Comparison of ENCODE assay signal across 1 cellular context in genomic region chr14:21071225-21072041, GRCh38.
TF ChIP-seq lines count a peak whose summit lies in the region.

No MANE protein-coding gene starts in this region.

TF ChIP-seq in HEK293, 187 proteins besides CTCF, POLR2A, EP300 and RAD21 (continued from another document and continues in another):
- TF ChIP-seq ZNF398 (tag by site-specific recombination; IDR thresholded peaks at IDR 0.05) (peak; percentile 90), FEZF1 (tag by site-specific recombination; IDR thresholded peaks at IDR 0.05) (no peak), KLF8 (tag by site-specific recombination; IDR thresholded peaks at IDR 0.05) (peak; percentile 70; the same call in 1 of the 2 replicates), ZNF138 (tag by site-specific recombination; IDR thresholded peaks at IDR 0.05; ENCODE audit: borderline replicate concordance) (no peak), ZFP41 (tag by site-specific recombination; IDR thresholded peaks at IDR 0.05; ENCODE audit: borderline replicate concordance) (no peak), GLI2 (tag by site-specific recombination; IDR thresholded peaks at IDR 0.05; ENCODE audit: borderline replicate concordance, low read depth) (no peak), ZNF157 (tag by site-specific recombination; IDR thresholded peaks at IDR 0.05) (no peak), PRDM4 (tag by site-specific recombination; IDR thresholded peaks at IDR 0.05) (peak; percentile 32; the same call in 1 of the 2 replicates), ZNF707 (tag by site-specific recombination; IDR thresholded peaks at IDR 0.05) (no peak), ZNF280C (tag by site-specific recombination; IDR thresholded peaks at IDR 0.05) (no peak), PRDM6 (tag by site-specific recombination; IDR thresholded peaks at IDR 0.05) (no peak), ZNF184 (tag by site-specific recombination; IDR thresholded peaks at IDR 0.05) (no peak), ZNF626 (tag by site-specific recombination; IDR thresholded peaks at IDR 0.05) (no peak), TSHZ1 (tag by site-specific recombination; IDR thresholded peaks at IDR 0.05; ENCODE audit: borderline replicate concordance) (no peak), ZNF514 (tag by site-specific recombination; IDR thresholded peaks at IDR 0.05) (no peak), ZNF174 (tag by site-specific recombination; IDR thresholded peaks at IDR 0.05) (no peak), ZNF26 (tag by site-specific recombination; IDR thresholded peaks at IDR 0.05) (no peak), ZNF654 (tag by site-specific recombination; IDR thresholded peaks at IDR 0.05; ENCODE audit: low read depth) (no peak), ZNF366 (tag by site-specific recombination; conservative IDR thresholded peaks at IDR 0.05) (peak; percentile 48; the same call in 1 of the 2 replicates), ZNF248 (tag by site-specific recombination; IDR thresholded peaks at IDR 0.05) (no peak), HOXD13 (CRISPR knock-in tag; IDR thresholded peaks at IDR 0.05; ENCODE audit: borderline replicate concordance) (no peak), ZNF580 (tag by site-specific recombination; IDR thresholded peaks at IDR 0.05) (no peak), ZNF558 (tag by site-specific recombination; IDR thresholded peaks at IDR 0.05) (no peak), ZNF423 (tag by site-specific recombination; IDR thresholded peaks at IDR 0.05) (no peak), ZSCAN16 (tag by site-specific recombination; IDR thresholded peaks at IDR 0.05) (no peak), ZNF561 (tag by site-specific recombination; IDR thresholded peaks at IDR 0.05; ENCODE audit: borderline replicate concordance) (0 out of 2 replicates have a peak, but pooled peaks have one; percentile 53), ZNF221 (tag by site-specific recombination; IDR thresholded peaks at IDR 0.05; ENCODE audit: borderline replicate concordance) (no peak), ZNF610 (tag by site-specific recombination; IDR thresholded peaks at IDR 0.05; ENCODE audit: borderline replicate concordance) (peak; percentile 55; the same call in 1 of the 2 replicates), ZNF121 (tag by site-specific recombination; IDR thresholded peaks at IDR 0.05) (no peak), ZNF692 (tag by site-specific recombination; IDR thresholded peaks at IDR 0.05) (peak; percentile 71), PRDM10 (tag by site-specific recombination; IDR thresholded peaks at IDR 0.05) (peak; percentile 89), SP3 (tag by site-specific recombination; IDR thresholded peaks at IDR 0.05) (peak; percentile 86), ZFP3 (tag by site-specific recombination; IDR thresholded peaks at IDR 0.05; ENCODE audit: low read depth) (no peak), ZNF114 (tag by site-specific recombination; IDR thresholded peaks at IDR 0.05) (no peak), ZNF701 (tag by site-specific recombination; IDR thresholded peaks at IDR 0.05) (no peak), SCRT2 (tag by site-specific recombination; IDR thresholded peaks at IDR 0.05) (no peak), ZNF214 (tag by site-specific recombination; IDR thresholded peaks at IDR 0.05; ENCODE audit: borderline replicate concordance) (no peak), REPIN1 (tag by site-specific recombination; IDR thresholded peaks at IDR 0.05; ENCODE audit: low read depth) (no peak), GLI4 (tag by site-specific recombination; IDR thresholded peaks at IDR 0.05) (no peak), ZNF341 (tag by site-specific recombination; IDR thresholded peaks at IDR 0.05; ENCODE audit: low read depth) (peak; percentile 25; the same call in 1 of the 2 replicates), ZNF677 (tag by site-specific recombination; IDR thresholded peaks at IDR 0.05) (no peak), YY2 (tag by site-specific recombination; IDR thresholded peaks at IDR 0.05) (no peak), ZFP37 (tag by site-specific recombination; IDR thresholded peaks at IDR 0.05) (no peak), ZNF544 (tag by site-specific recombination; IDR thresholded peaks at IDR 0.05) (no peak), ZNF830 (tag by site-specific recombination; IDR thresholded peaks at IDR 0.05; ENCODE audit: low read depth) (no peak), TRIM28 (IDR thresholded peaks at IDR 0.05; ENCODE audit: borderline replicate concordance, low read length) (no peak), ZNF391 (tag by site-specific recombination; IDR thresholded peaks at IDR 0.05; ENCODE audit: borderline replicate concordance, low read depth) (no peak)
